ENCODE assay signal across 10 cellular contexts in genomic region chr7:39353615-39354376, GRCh38.
DNase-seq lines count a peak whose midpoint lies in the region; ATAC-seq and TF ChIP-seq lines count a peak whose summit lies in the region.
"Had no signal": no experiment of that assay in that cellular context is flagged by ENCODE, and none has a peak within 500 bp of the region (broad histone marks: within the 10 kb centered on the region; RNA-seq: fewer than 3 reads in every experiment).

No MANE protein-coding gene starts in this region.

- no peaks in the 10 kb centered on the region for H3K36me3 Mint-ChIP-seq in nephron (ENCODE audit: low read depth)

- no peaks in the 10 kb centered on the region for H3K9me3 Mint-ChIP-seq in nephron

- H3K27me3 Mint-ChIP-seq in nephron (ENCODE audit: low read depth), result peaks cover 55% of the 10 kb centered on the region

- TF ChIP-seq CTCF in epithelial cell of esophagus (IDR thresholded peaks at IDR 0.05; ENCODE audit: insufficient read depth, low read depth, low read length, missing control alignments), result peak; percentile 9
- TF ChIP-seq CTCF in nephron (IDR thresholded peaks at IDR 0.05; ENCODE audit: unreplicated experiment in 3 of 3), result peak in 2 of 3 experiments; percentile 11 to 27

- ATAC-seq in HG03095 (IDR thresholded peaks at IDR 0.05; ENCODE audit: unreplicated experiment), result no peak
- no peak for ATAC-seq in HG03196 (IDR thresholded peaks at IDR 0.05; ENCODE audit: unreplicated experiment)

- peaks cover 17% of the 10 kb centered on the region for H3K4me1 Mint-ChIP-seq in nephron

- DNase-seq in DMS 273 treated with DMSO at 0.1 percent for 48 hours (lab: John Stamatoyannopoulos, UW), result peak; percentile 76
- peak; percentile 62 for DNase-seq in NCI-H446 treated with DMSO at 0.1 percent for 48 hours (lab: John Stamatoyannopoulos, UW)
- peak; percentile 15 for DNase-seq in epithelial cell of esophagus (ENCODE audit: low read depth)
- no peak for DNase-seq in posterior vena cava (ENCODE audit: low spot score)
- no peak for DNase-seq in GM19240 (ENCODE audit: insufficient read length, low spot score)
- DNase-seq: HCEC 1CT, NCI-H345 had no signal

- peak overlapping the region in 1 of 3 experiments; percentile 45 for H3K4me3 Mint-ChIP-seq in nephron

- intact Hi-C loops in posterior vena cava (cut with DNase I), result no loop called here

- peak overlapping the region in 2 of 3 experiments; percentile 39 to 85 for H3K27ac Mint-ChIP-seq in nephron

- H3K4me3 ChIP-seq in epithelial cell of esophagus (ENCODE audit: low read length), result no peak overlapping the region

Comparison
In these comparisons a context has a peak if more than half of its experiments do, and no peak if none do; other contexts are left out.
1. DNase-seq: peak in DMS 273 treated with DMSO at 0.1 percent for 48 hours (single experiment), NCI-H446 treated with DMSO at 0.1 percent for 48 hours (single experiment) and epithelial cell of esophagus (single experiment); none in posterior vena cava (single experiment) and GM19240 (single experiment).